Comparison of ENCODE assay signal across 1 cellular context in the genomic region with DNA sequence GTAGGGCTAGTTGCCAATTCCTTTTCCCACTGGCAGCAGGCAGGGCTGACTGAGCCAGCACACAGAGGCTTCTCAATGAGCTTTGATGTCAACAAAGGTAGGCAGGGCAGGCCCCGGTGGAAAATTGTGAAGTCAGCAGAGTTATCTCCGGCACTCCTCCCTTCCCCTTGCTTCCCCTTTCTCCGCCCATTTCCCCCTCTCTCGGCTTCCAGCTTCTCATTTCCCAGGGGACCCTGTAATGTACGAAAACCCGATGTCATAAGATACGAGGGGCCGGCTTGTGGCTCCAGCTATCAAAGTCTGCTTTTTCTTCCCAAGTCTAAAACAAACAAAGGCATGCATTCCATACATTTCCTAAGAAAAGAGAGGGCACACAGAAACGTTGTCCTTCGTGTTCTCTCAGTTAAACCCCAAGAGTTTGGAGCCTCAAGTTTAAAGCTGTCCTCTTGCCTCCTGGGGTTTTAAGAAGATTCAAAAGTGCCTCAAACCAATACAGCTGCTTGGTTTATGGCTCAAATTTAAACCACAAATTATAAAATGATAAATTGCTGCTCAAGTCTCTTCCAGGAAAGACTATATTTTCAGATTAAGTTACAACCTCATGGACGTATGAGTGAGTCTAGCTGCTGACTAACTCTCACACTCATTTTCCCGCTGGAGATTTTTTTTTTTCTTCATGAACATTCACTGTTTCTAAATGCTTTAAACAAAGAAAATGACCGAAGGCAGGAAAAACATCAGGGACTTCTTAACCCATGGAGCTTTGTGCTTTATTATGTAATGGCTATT.
TF ChIP-seq lines count a peak whose summit lies in the region.

No MANE protein-coding gene starts in this region.

TF ChIP-seq in GM23338, 12 proteins besides CTCF, POLR2A, EP300 and RAD21 (continued from another document):
- TF ChIP-seq, protein P1, sequence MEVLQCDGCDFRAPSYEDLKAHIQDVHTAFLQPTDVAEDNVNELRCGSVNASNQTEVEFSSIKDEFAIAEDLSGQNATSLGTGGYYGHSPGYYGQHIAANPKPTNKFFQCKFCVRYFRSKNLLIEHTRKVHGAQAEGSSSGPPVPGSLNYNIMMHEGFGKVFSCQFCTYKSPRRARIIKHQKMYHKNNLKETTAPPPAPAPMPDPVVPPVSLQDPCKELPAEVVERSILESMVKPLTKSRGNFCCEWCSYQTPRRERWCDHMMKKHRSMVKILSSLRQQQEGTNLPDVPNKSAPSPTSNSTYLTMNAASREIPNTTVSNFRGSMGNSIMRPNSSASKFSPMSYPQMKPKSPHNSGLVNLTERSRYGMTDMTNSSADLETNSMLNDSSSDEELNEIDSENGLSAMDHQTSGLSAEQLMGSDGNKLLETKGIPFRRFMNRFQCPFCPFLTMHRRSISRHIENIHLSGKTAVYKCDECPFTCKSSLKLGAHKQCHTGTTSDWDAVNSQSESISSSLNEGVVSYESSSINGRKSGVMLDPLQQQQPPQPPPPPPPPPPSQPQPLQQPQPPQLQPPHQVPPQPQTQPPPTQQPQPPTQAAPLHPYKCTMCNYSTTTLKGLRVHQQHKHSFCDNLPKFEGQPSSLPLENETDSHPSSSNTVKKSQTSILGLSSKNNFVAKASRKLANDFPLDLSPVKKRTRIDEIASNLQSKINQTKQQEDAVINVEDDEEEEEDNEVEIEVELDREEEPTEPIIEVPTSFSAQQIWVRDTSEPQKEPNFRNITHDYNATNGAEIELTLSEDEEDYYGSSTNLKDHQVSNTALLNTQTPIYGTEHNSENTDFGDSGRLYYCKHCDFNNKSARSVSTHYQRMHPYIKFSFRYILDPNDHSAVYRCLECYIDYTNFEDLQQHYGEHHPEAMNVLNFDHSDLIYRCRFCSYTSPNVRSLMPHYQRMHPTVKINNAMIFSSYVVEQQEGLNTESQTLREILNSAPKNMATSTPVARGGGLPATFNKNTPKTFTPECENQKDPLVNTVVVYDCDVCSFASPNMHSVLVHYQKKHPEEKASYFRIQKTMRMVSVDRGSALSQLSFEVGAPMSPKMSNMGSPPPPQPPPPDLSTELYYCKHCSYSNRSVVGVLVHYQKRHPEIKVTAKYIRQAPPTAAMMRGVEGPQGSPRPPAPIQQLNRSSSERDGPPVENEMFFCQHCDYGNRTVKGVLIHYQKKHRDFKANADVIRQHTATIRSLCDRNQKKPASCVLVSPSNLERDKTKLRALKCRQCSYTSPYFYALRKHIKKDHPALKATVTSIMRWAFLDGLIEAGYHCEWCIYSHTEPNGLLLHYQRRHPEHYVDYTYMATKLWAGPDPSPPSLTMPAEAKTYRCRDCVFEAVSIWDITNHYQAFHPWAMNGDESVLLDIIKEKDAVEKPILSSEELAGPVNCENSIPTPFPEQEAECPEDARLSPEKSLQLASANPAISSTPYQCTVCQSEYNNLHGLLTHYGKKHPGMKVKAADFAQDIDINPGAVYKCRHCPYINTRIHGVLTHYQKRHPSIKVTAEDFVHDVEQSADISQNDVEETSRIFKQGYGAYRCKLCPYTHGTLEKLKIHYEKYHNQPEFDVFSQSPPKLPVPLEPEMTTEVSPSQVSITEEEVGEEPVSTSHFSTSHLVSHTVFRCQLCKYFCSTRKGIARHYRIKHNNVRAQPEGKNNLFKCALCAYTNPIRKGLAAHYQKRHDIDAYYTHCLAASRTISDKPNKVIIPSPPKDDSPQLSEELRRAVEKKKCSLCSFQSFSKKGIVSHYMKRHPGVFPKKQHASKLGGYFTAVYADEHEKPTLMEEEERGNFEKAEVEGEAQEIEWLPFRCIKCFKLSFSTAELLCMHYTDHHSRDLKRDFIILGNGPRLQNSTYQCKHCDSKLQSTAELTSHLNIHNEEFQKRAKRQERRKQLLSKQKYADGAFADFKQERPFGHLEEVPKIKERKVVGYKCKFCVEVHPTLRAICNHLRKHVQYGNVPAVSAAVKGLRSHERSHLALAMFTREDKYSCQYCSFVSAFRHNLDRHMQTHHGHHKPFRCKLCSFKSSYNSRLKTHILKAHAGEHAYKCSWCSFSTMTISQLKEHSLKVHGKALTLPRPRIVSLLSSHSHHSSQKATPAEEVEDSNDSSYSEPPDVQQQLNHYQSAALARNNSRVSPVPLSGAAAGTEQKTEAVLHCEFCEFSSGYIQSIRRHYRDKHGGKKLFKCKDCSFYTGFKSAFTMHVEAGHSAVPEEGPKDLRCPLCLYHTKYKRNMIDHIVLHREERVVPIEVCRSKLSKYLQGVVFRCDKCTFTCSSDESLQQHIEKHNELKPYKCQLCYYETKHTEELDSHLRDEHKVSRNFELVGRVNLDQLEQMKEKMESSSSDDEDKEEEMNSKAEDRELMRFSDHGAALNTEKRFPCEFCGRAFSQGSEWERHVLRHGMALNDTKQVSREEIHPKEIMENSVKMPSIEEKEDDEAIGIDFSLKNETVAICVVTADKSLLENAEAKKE (CRISPR knock-in tag; IDR thresholded peaks at IDR 0.05): 0 out of 2 replicates have a peak, but pooled peaks have one; percentile 28
